9 cellular contexts compared by ENCODE assay signal in the genomic region with DNA sequence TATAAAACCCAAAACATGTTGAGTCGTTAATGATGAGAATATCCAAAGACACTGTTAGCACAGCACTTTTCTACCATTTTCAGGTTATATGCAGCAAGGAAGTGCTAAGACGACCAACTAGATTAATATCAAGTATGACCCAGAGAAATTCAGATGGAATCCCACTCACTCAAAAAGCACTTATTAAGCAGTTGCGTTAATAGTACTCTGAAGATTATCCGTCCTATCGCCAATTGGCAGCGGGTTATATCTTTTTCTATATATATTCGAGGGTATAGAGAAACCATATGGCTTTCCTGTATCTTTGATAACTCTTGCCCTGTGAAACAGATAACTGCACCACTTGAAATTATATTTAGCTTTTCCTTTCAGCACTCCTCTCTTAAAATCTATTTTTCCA. TPM values are rescaled to one million over a fixed set of nuclear protein-coding genes. Genes with fewer than 3 reads are reported as not detected.
DNase-seq lines count a peak whose midpoint lies in the region; ATAC-seq and TF ChIP-seq lines count a peak whose summit lies in the region.
"Had no signal": no experiment of that assay in that cellular context is flagged by ENCODE, and none has a peak within 500 bp of the region (broad histone marks: within the 10 kb centered on the region; RNA-seq: fewer than 3 reads in every experiment).

No MANE protein-coding gene starts in this region.

- H3K4me2 ChIP-seq in OCI-LY3 (ENCODE audit: low read length) (peak overlapping the region; percentile 97), osteoblast (ENCODE audit: insufficient read depth, low read length) (peak overlapping the region; percentile 92)

- H3K4me3 Mint-ChIP-seq in Caco-2 (ENCODE audit: unreplicated experiment): peak overlapping the region; percentile 97

- no peaks in the 10 kb centered on the region for H3K27me3 Mint-ChIP-seq in Caco-2 (ENCODE audit: insufficient read depth, unreplicated experiment)

- H4K20me1 ChIP-seq in OCI-LY3 (ENCODE audit: insufficient read depth, low read length) (peaks cover 12% of the 10 kb centered on the region; the same call in 1 of the 2 replicates), osteoblast (ENCODE audit: insufficient read depth, low read length) (no peaks in the 10 kb centered on the region)

- POLR2A ChIA-PET in Caco-2 (lab: Charles Lee): interaction anchor here (0.6 to 1.1 kb wide), 2 partner anchors 9 to 114 kb away, joined by 3 to 4 read pairs; a partner anchor contains a TSS

- no peak overlapping the region for H2AFZ ChIP-seq in OCI-LY3 (ENCODE audit: low read depth, low read length)
- H2AFZ ChIP-seq in osteoblast (ENCODE audit: low read length): peak overlapping the region; percentile 93

- intact Hi-C loops in Caco-2 (cut with micrococcal nuclease; ENCODE audit: unreplicated experiment): loop anchor here (5.0 kb wide), 1 partner anchor 529 kb away; no protein-coding TSS in a partner anchor

- no peak for TF ChIP-seq CTCF in Caco-2 (IDR thresholded peaks at IDR 0.05; ENCODE audit: insufficient read depth in 1 of 2, low read depth in 1 of 2, low read length in 1 of 2, severe bottlenecking in 1 of 2, unreplicated experiment in 1 of 2)
- no peak for TF ChIP-seq CTCF in OCI-LY3 (IDR thresholded peaks at IDR 0.05; ENCODE audit: low read depth, low read length)
- no peak for TF ChIP-seq CTCF in osteoblast (IDR thresholded peaks at IDR 0.05; ENCODE audit: extremely low read depth, low read depth, low read length)

- TSS peak; percentile 30 for BruUV-seq in Caco-2 (replicated peaks; lab: Mats Ljungman, UMichigan)

- ATAC-seq in HG03439 (IDR thresholded peaks at IDR 0.05; ENCODE audit: unreplicated experiment): no peak

- H3K4me1 Mint-ChIP-seq in Caco-2 (ENCODE audit: low read depth, unreplicated experiment): peaks cover 26% of the 10 kb centered on the region

- CTCF ChIA-PET in Caco-2 (lab: Charles Lee): interaction anchor here (0.6 kb wide), 1 partner anchor 64 kb away, joined by 5 read pairs; no protein-coding TSS in a partner anchor

- H3K36me3 ChIP-seq in Caco-2 (ENCODE audit: control insufficient read depth, insufficient read depth, low read length) (no peaks in the 10 kb centered on the region), OCI-LY3 (replicated peaks; ENCODE audit: low read depth, low read length) (peaks cover 8% of the 10 kb centered on the region), endocrine pancreas (ENCODE audit: control insufficient read depth, insufficient read depth, low read length) (no peaks in the 10 kb centered on the region), osteoblast (ENCODE audit: insufficient read depth, low read length) (no peaks in the 10 kb centered on the region)

- DNase-seq in Caco-2: no peak
- DNase-seq in osteoblast (ENCODE audit: insufficient read length, low spot score, missing footprints): no peak
- no peak for DNase-seq in COR-L47 (lab: John Stamatoyannopoulos, UW)
- DNase-seq in NCI-H1930 (lab: John Stamatoyannopoulos, UW): no peak
- DNase-seq in GM19240 (ENCODE audit: insufficient read length, low spot score): no peak
- DNase-seq: NCI-H69 had no signal

- H3K27ac ChIP-seq in OCI-LY3 (ENCODE audit: low read length): peak overlapping the region; percentile 65
- H3K27ac ChIP-seq in osteoblast (ENCODE audit: low read depth, low read length): peak overlapping the region; percentile 40

- peaks cover 60% of the 10 kb centered on the region for H3K79me2 ChIP-seq in OCI-LY3 (ENCODE audit: low read length)
- H3K79me2 ChIP-seq in osteoblast (ENCODE audit: insufficient read depth, low read length): peaks cover 62% of the 10 kb centered on the region

- peak overlapping the region; percentile 53 for H3K27ac Mint-ChIP-seq in Caco-2 (ENCODE audit: unreplicated experiment)

- H3K4me1 ChIP-seq in Caco-2 (peaks cover 8% of the 10 kb centered on the region; the same call in 1 of the 2 replicates), OCI-LY3 (ENCODE audit: low read length) (peaks cover 29% of the 10 kb centered on the region), endocrine pancreas (ENCODE audit: control insufficient read depth, insufficient read depth, low read length) (no peaks in the 10 kb centered on the region), osteoblast (ENCODE audit: insufficient read depth, low read length) (peaks cover 14% of the 10 kb centered on the region)

- H3K9me3 ChIP-seq in Caco-2: no peaks in the 10 kb centered on the region
- no peaks in the 10 kb centered on the region for H3K9me3 ChIP-seq in OCI-LY3 (ENCODE audit: insufficient read depth, low read length)
- no peaks in the 10 kb centered on the region for H3K9me3 ChIP-seq in endocrine pancreas (ENCODE audit: control insufficient read depth, low read length)
- no peaks in the 10 kb centered on the region for H3K9me3 ChIP-seq in osteoblast (ENCODE audit: low read depth, low read length)

- no peaks in the 10 kb centered on the region for H3K27me3 ChIP-seq in Caco-2 (replicated peaks; ENCODE audit: control insufficient read depth, insufficient read depth, low read length)
- H3K27me3 ChIP-seq in OCI-LY3 (ENCODE audit: low read depth, low read length): no peaks in the 10 kb centered on the region
- H3K27me3 ChIP-seq in endocrine pancreas (ENCODE audit: control insufficient read depth, insufficient read depth, low read length): no peaks in the 10 kb centered on the region
- no peaks in the 10 kb centered on the region for H3K27me3 ChIP-seq in osteoblast (ENCODE audit: insufficient read depth, low read length)

- peaks cover 17% of the 10 kb centered on the region for H3K36me3 Mint-ChIP-seq in Caco-2 (ENCODE audit: insufficient read depth, unreplicated experiment)

- H3K4me3 ChIP-seq in Caco-2 (ENCODE audit: low read depth, low read length) (peak overlapping the region; percentile 65), OCI-LY3 (ENCODE audit: low read length) (peak overlapping the region; percentile 98), endocrine pancreas (ENCODE audit: control insufficient read depth, insufficient read depth, low read length) (peak overlapping the region; percentile 95), osteoblast (ENCODE audit: insufficient read depth, low read length) (peak overlapping the region; percentile 99)

- H3K9ac ChIP-seq in OCI-LY3 (ENCODE audit: low read length) (peak overlapping the region; percentile 93), endocrine pancreas (ENCODE audit: control insufficient read depth, insufficient read depth, low read length) (no peak overlapping the region)

- no peaks in the 10 kb centered on the region for H3K9me3 Mint-ChIP-seq in Caco-2 (ENCODE audit: unreplicated experiment)

RNA-seq across cellular contexts. Expression of a gene that starts 1.1 kb away (rescaled TPM):
- total RNA-seq in Caco-2 (2022) (16.3 and 17.6 TPM in 2 replicates), osteoblast (11.6 and 11.8 TPM in 2 replicates)

RNA-seq across cellular contexts. Expression of a gene that starts 8.3 kb away (rescaled TPM):
- total RNA-seq in Caco-2 (2022) (20.2 and 21.8 TPM in 2 replicates), osteoblast (1.5 and 1.8 TPM in 2 replicates)
